In genomic region chr2:74573747-74574562, GRCh38 we compare ENCODE assay signal across 8 cellular contexts. TPM values are rescaled to one million over a fixed set of nuclear protein-coding genes. Genes with fewer than 3 reads are reported as not detected.
DNase-seq lines count a peak whose midpoint lies in the region; ATAC-seq and TF ChIP-seq lines count a peak whose summit lies in the region.

No MANE protein-coding gene starts in this region.

- H3K36me3 ChIP-seq in SK-N-SH (replicated peaks in 1 of 2; ENCODE audit: control insufficient read depth in 1 of 2, insufficient read depth in 2 of 2, low read length in 1 of 2): no peaks in the 10 kb centered on the region

- H4K20me1 ChIP-seq in SK-N-SH (ENCODE audit: insufficient read depth): no peaks in the 10 kb centered on the region

- H3K79me2 ChIP-seq in SK-N-SH (ENCODE audit: insufficient read depth): no peaks in the 10 kb centered on the region

- 24% methylated on average over 7 of the region's 7 CpGs for WGBS in SK-N-SH (ENCODE audit: low lambda C conversion rate)

- H3K4me1 ChIP-seq in SK-N-SH (ENCODE audit: control insufficient read depth in 1 of 2, insufficient read depth in 2 of 2, low read depth in 1 of 2, low read length in 1 of 2): peaks cover 7 to 21% of the 10 kb centered on the region in 2 experiments

- peak; percentile 61 for DNase-seq in activated CD8-positive, alpha-beta memory T cell treated with anti-CD3 and anti-CD28 coated beads, Interleukin-2, amount 10 ng/mL, durations not matched to agents 7 days and 5 days
- DNase-seq in activated CD8-positive, alpha-beta memory T cell treated with anti-CD3 and anti-CD28 coated beads, Interleukin-2, amount 50 U/mL, for 4 hours: no peak
- DNase-seq in SK-N-SH: no peak
- DNase-seq in foreskin melanocyte: peak; percentile 83
- DNase-seq in NCI-H345 treated with DMSO at 0.1 percent for 48 hours (lab: John Stamatoyannopoulos, UW; ENCODE audit: unreplicated experiment): no peak
- no peak for DNase-seq in posterior vena cava (ENCODE audit: low spot score)

- TF ChIP-seq EP300 in SK-N-SH (IDR thresholded peaks at IDR 0.05; ENCODE audit: borderline replicate concordance in 1 of 2, low read depth in 1 of 2, low read length in 1 of 2): peak in 1 of 2 experiments; percentile 22; a peak in 1 of 4 replicates

- no peaks in the 10 kb centered on the region for H3K27me3 ChIP-seq in SK-N-SH (ENCODE audit: insufficient read depth)

- intact Hi-C loops in posterior vena cava (cut with DNase I): no loop called here

- no peak; the same call in 1 of the 2 replicates for TF ChIP-seq RAD21 in SK-N-SH (IDR thresholded peaks at IDR 0.05; ENCODE audit: low read length)

- CTCF ChIA-PET in activated CD8-positive, alpha-beta memory T cell treated with anti-CD3 and anti-CD28 coated beads, Interleukin-2, amount 10 ng/mL, durations not matched to agents 7 days and 5 days (lab: Charles Lee): interaction anchor here (1.0 to 5.1 kb wide), 8 partner anchors 10 to 396 kb away, joined by 3 to 39 read pairs (median 4); partner anchors contain the start of gene MOB1A
- CTCF ChIA-PET in SK-N-SH (lab: Yijun Ruan, JAX): interaction anchor here (1.0 to 7.3 kb wide), 3 partner anchors 14 to 91 kb away, joined by 3 to 75 read pairs (median 4); partner anchors contain the start of genes CCDC142 and TTC31

- peak overlapping the region; percentile 11; the same call in 1 of the 2 replicates for H3K9ac ChIP-seq in SK-N-SH

- TF ChIP-seq CTCF in SK-N-SH (IDR thresholded peaks at IDR 0.05): no peak

- no peaks in the 10 kb centered on the region for H3K27me3 Mint-ChIP-seq in activated CD8-positive, alpha-beta memory T cell treated with anti-CD3 and anti-CD28 coated beads, Interleukin-2, amount 10 ng/mL, durations not matched to agents 7 days and 5 days

- H3K9me3 Mint-ChIP-seq in activated CD8-positive, alpha-beta memory T cell treated with anti-CD3 and anti-CD28 coated beads, Interleukin-2, amount 10 ng/mL, durations not matched to agents 7 days and 5 days (ENCODE audit: low read depth): no peaks in the 10 kb centered on the region

- H3K4me3 Mint-ChIP-seq in activated CD8-positive, alpha-beta memory T cell treated with anti-CD3 and anti-CD28 coated beads, Interleukin-2, amount 10 ng/mL, durations not matched to agents 7 days and 5 days: peak overlapping the region; percentile 52

- H3K4me1 Mint-ChIP-seq in activated CD8-positive, alpha-beta memory T cell treated with anti-CD3 and anti-CD28 coated beads, Interleukin-2, amount 10 ng/mL, durations not matched to agents 7 days and 5 days: peaks cover 42% of the 10 kb centered on the region

- H3K9me3 ChIP-seq in SK-N-SH: no peaks in the 10 kb centered on the region

- peak overlapping the region; percentile 29 to 36; a peak in 2 of 4 replicates for H3K4me3 ChIP-seq in SK-N-SH (ENCODE audit: low read depth in 2 of 2, low read length in 1 of 2)

- peaks cover 5% of the 10 kb centered on the region for H3K36me3 Mint-ChIP-seq in activated CD8-positive, alpha-beta memory T cell treated with anti-CD3 and anti-CD28 coated beads, Interleukin-2, amount 10 ng/mL, durations not matched to agents 7 days and 5 days

- H3K27ac ChIP-seq in SK-N-SH (ENCODE audit: low read depth in 2 of 2, low read length in 1 of 2): peak overlapping the region; percentile 68 to 82

- H2AFZ ChIP-seq in SK-N-SH (ENCODE audit: low read depth): peak overlapping the region; percentile 75

- ATAC-seq in activated CD8-positive, alpha-beta memory T cell treated with anti-CD3 and anti-CD28 coated beads, Interleukin-2, amount 10 ng/mL, durations not matched to agents 7 days and 5 days: peak; percentile 78
- ATAC-seq in HG03066 (IDR thresholded peaks at IDR 0.05; ENCODE audit: low read depth, unreplicated experiment) (peak; percentile 47), HG03469 (IDR thresholded peaks at IDR 0.05; ENCODE audit: unreplicated experiment) (no peak)

- no peaks in the 10 kb centered on the region for H3K9me2 ChIP-seq in SK-N-SH

- peak overlapping the region; percentile 70 for H3K27ac Mint-ChIP-seq in activated CD8-positive, alpha-beta memory T cell treated with anti-CD3 and anti-CD28 coated beads, Interleukin-2, amount 10 ng/mL, durations not matched to agents 7 days and 5 days

- POLR2A ChIA-PET in SK-N-SH (lab: Yijun Ruan, JAX): no interaction called here

- peaks cover 33% of the 10 kb centered on the region for H3F3A ChIP-seq in SK-N-SH (replicated peaks; ENCODE audit: insufficient read depth)

- H3K4me2 ChIP-seq in SK-N-SH: peak overlapping the region; percentile 49

TF ChIP-seq in SK-N-SH, 30 proteins besides CTCF, POLR2A, EP300 and RAD21 (continues in another document):
- TF ChIP-seq MXI1 (IDR thresholded peaks at IDR 0.05; ENCODE audit: low read depth, low read length): no peak
- TF ChIP-seq RXRA (IDR thresholded peaks at IDR 0.05; ENCODE audit: borderline replicate concordance, low read depth): no peak
- 0 out of 2 replicates have a peak, but pooled peaks have one; percentile 24 for TF ChIP-seq FOXM1 (IDR thresholded peaks at IDR 0.05; ENCODE audit: low read depth)
- peak; percentile 62; the same call in 1 of the 2 replicates for TF ChIP-seq TAF1 (IDR thresholded peaks at IDR 0.05; ENCODE audit: borderline replicate concordance, low read depth, low read length)
- TF ChIP-seq TCF12 (IDR thresholded peaks at IDR 0.05): peak; percentile 67
- peak; percentile 52 for TF ChIP-seq ELF1 (IDR thresholded peaks at IDR 0.05)
- TF ChIP-seq GABPA (IDR thresholded peaks at IDR 0.05; ENCODE audit: low read depth): peak; percentile 80
- TF ChIP-seq GATA2 (CRISPR knock-in tag; IDR thresholded peaks at IDR 0.05): no peak
- TF ChIP-seq, protein P1, sequence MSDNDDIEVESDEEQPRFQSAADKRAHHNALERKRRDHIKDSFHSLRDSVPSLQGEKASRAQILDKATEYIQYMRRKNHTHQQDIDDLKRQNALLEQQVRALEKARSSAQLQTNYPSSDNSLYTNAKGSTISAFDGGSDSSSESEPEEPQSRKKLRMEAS (IDR thresholded peaks at IDR 0.05; ENCODE audit: low read depth): peak; percentile 65; the same call in 1 of the 2 replicates
- peak; percentile 79 for TF ChIP-seq POLR2AphosphoS5 (IDR thresholded peaks at IDR 0.05; ENCODE audit: low read depth, low read length)
- TF ChIP-seq USF2 (IDR thresholded peaks at IDR 0.05; ENCODE audit: borderline replicate concordance, low read depth, low read length): no peak
- no peak for TF ChIP-seq EZH2phosphoT487 (IDR thresholded peaks at IDR 0.05; ENCODE audit: borderline replicate concordance, low read depth)
- no peak for TF ChIP-seq USF1 (IDR thresholded peaks at IDR 0.05; ENCODE audit: borderline replicate concordance, low read depth)
- peak; percentile 66; the same call in 1 of the 2 replicates for TF ChIP-seq SIN3A (IDR thresholded peaks at IDR 0.05; ENCODE audit: borderline replicate concordance, low read depth, low read length)

RNA-seq across cellular contexts. Expression of gene DOK1, which starts 19.4 kb away (rescaled TPM):
- 10 to 100 TPM; 47.1 to 52.1 TPM for total RNA-seq in activated CD8-positive, alpha-beta memory T cell treated with anti-CD3 and anti-CD28 coated beads, Interleukin-2, amount 10 ng/mL, durations not matched to agents 7 days and 5 days
- polyA plus RNA-seq in SK-N-SH (2012; rRNA removed): 25.3 and 28.1 TPM in 2 replicates
- polyA plus RNA-seq in SK-N-SH (2012; cell fraction: cytosol; rRNA removed): 17.3 and 21.5 TPM in 2 replicates
- polyA plus RNA-seq in SK-N-SH (2012; cell fraction: nucleus; rRNA removed): 34.7 and 50.7 TPM in 2 replicates
- total RNA-seq in posterior vena cava: 10 to 100 TPM; 11.0 to 12.2 TPM

RNA-seq across cellular contexts. Expression of gene LOXL3, which starts 20.2 kb away (rescaled TPM):
- 1 to 10 TPM in 1 of 2 experiments, under 1 TPM in 1; 0.76 to 1.8 TPM for total RNA-seq in activated CD8-positive, alpha-beta memory T cell treated with anti-CD3 and anti-CD28 coated beads, Interleukin-2, amount 10 ng/mL, durations not matched to agents 7 days and 5 days
- 47.9 and 59.3 TPM in 2 replicates for polyA plus RNA-seq in SK-N-SH (2012; rRNA removed)
- 20.3 and 30.5 TPM in 2 replicates for polyA plus RNA-seq in SK-N-SH (2012; cell fraction: cytosol; rRNA removed)
- 140 and 159 TPM in 2 replicates for polyA plus RNA-seq in SK-N-SH (2012; cell fraction: nucleus; rRNA removed)
- 10 to 100 TPM in 1 of 2 donors, 1 to 10 TPM in 1; 6.1 to 11.8 TPM for total RNA-seq in posterior vena cava

RNA-seq across cellular contexts. Expression of gene HTRA2, which starts 44.2 kb away (rescaled TPM):
- 10 to 100 TPM; 52.2 to 87.2 TPM for total RNA-seq in activated CD8-positive, alpha-beta memory T cell treated with anti-CD3 and anti-CD28 coated beads, Interleukin-2, amount 10 ng/mL, durations not matched to agents 7 days and 5 days
- 55.7 and 60.4 TPM in 2 replicates for polyA plus RNA-seq in SK-N-SH (2012; rRNA removed)
- polyA plus RNA-seq in SK-N-SH (2012; cell fraction: cytosol; rRNA removed): 30.4 and 45.8 TPM in 2 replicates
- polyA plus RNA-seq in SK-N-SH (2012; cell fraction: nucleus; rRNA removed): 55.7 and 62.3 TPM in 2 replicates
- 10 to 100 TPM; 22.4 to 30.4 TPM for total RNA-seq in posterior vena cava

RNA-seq across cellular contexts. Expression of gene AUP1, which starts 44.4 kb away (rescaled TPM):
- total RNA-seq in activated CD8-positive, alpha-beta memory T cell treated with anti-CD3 and anti-CD28 coated beads, Interleukin-2, amount 10 ng/mL, durations not matched to agents 7 days and 5 days: 100 to 1,000 TPM; 140 to 158 TPM
- 118 and 151 TPM in 2 replicates for polyA plus RNA-seq in SK-N-SH (2012; rRNA removed)
- polyA plus RNA-seq in SK-N-SH (2012; cell fraction: cytosol; rRNA removed): 54.6 and 78.6 TPM in 2 replicates
- 643 and 686 TPM in 2 replicates for polyA plus RNA-seq in SK-N-SH (2012; cell fraction: nucleus; rRNA removed)
- total RNA-seq in posterior vena cava: 10 to 100 TPM; 64.4 to 67.0 TPM

RNA-seq across cellular contexts. Expression of gene DQX1, which starts 47.9 kb away (rescaled TPM):
- under 1 TPM; 0.38 to 0.94 TPM for total RNA-seq in activated CD8-positive, alpha-beta memory T cell treated with anti-CD3 and anti-CD28 coated beads, Interleukin-2, amount 10 ng/mL, durations not matched to agents 7 days and 5 days
- 1.6 and 1.8 TPM in 2 replicates for polyA plus RNA-seq in SK-N-SH (2012; rRNA removed)
- polyA plus RNA-seq in SK-N-SH (2012; cell fraction: cytosol; rRNA removed): 0.26 and 0.31 TPM in 2 replicates
- 13.2 and 13.8 TPM in 2 replicates for polyA plus RNA-seq in SK-N-SH (2012; cell fraction: nucleus; rRNA removed)
- not detected for total RNA-seq in posterior vena cava

Comparison
In these comparisons a context has a peak if more than half of its experiments do, and no peak if none do; other contexts are left out.
1. DNase-seq: peak in activated CD8-positive, alpha-beta memory T cell treated with anti-CD3 and anti-CD28 coated beads, Interleukin-2, amount 10 ng/mL, durations not matched to agents 7 days and 5 days (single experiment) and foreskin melanocyte (single experiment); none in activated CD8-positive, alpha-beta memory T cell treated with anti-CD3 and anti-CD28 coated beads, Interleukin-2, amount 50 U/mL, for 4 hours (single experiment), SK-N-SH (single experiment), NCI-H345 treated with DMSO at 0.1 percent for 48 hours (single experiment) and posterior vena cava (single experiment).